In the genomic region with DNA sequence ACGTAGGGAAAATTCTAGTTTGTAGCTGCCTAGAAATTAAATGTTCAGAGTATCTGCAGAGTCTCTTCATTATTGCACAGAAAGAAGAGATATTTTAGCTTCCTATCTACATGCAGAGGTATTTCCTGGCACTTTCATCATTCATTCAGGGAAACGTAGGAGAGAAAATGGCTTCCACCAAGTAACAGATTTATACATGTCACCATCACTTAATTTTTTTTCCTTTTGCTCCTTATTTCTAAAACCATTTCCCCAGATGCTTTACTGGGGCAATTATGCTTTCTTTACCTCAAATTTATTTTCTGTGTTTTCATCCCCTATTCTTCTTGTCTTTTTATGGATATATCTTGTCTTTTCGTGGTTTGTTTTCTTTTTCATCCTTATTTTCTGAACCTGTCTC, we compare ENCODE assay signal across 1 cellular context.
TF ChIP-seq lines count a peak whose summit lies in the region.

No MANE protein-coding gene starts in this region.

TF ChIP-seq in GM23338, 12 proteins besides CTCF, POLR2A, EP300 and RAD21 (continued from another document):
- TF ChIP-seq ZNF331 (CRISPR knock-in tag; IDR thresholded peaks at IDR 0.05; ENCODE audit: low read depth) (no peak), JUNB (IDR thresholded peaks at IDR 0.05; ENCODE audit: unreplicated experiment) (no peak)
